Comparison of ENCODE assay signal across 20 cellular contexts in the genomic region with DNA sequence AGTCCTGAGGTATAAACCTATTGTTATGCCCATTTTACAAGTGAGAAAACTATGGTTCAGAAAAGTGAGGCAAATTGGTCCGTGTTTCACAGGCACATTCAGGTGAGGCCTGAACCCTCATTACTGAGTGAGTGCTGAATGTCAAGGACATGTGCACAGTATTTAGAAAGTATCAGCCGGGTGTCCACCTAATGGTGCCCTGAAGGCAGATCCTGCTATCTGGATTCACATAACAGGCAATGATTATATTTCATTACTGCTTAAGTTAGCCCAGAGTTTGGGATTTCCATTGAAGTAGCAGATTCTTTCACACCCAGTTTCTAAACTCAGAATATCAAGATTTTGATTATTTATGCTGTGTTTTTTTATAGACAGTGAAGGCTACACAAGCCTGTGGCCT.
DNase-seq lines count a peak whose midpoint lies in the region; ATAC-seq and TF ChIP-seq lines count a peak whose summit lies in the region.
"Had no signal": no experiment of that assay in that cellular context is flagged by ENCODE, and none has a peak within 500 bp of the region (broad histone marks: within the 10 kb centered on the region; RNA-seq: fewer than 3 reads in every experiment).

No MANE protein-coding gene starts in this region.

- no peak for TF ChIP-seq EP300 in suprapubic skin (IDR thresholded peaks at IDR 0.05)

- intact Hi-C loops in dorsolateral prefrontal cortex (cut with DNase I) (loop anchor here (5.0 to 10.0 kb wide), 2 partner anchors 39 to 141 kb away; a partner anchor contains a TSS), head of caudate nucleus (cut with DNase I) (no loop called here)

- no peaks in the 10 kb centered on the region for H3K27me3 Mint-ChIP-seq in mesothelial cell of epicardium (ENCODE audit: low read depth)

- H3K4me1 ChIP-seq in Loucy (ENCODE audit: insufficient read depth, low read length, poor library complexity, severe bottlenecking) = peaks cover 84% of the 10 kb centered on the region
- H3K4me1 ChIP-seq in suprapubic skin = peaks cover 58% of the 10 kb centered on the region
- H3K4me1 ChIP-seq: prostate gland had no signal

- no peaks in the 10 kb centered on the region for H3F3A ChIP-seq in Loucy (ENCODE audit: low read depth)

- no peak for DNase-seq in dorsolateral prefrontal cortex
- no peak for DNase-seq in mesothelial cell of epicardium (ENCODE audit: low spot score in 2 of 2, unreplicated experiment in 2 of 2)
- DNase-seq in suprapubic skin (ENCODE audit: low spot score in 2 of 2) = no peak
- no peak for DNase-seq in head of caudate nucleus
- DNase-seq: activated CD4-positive, alpha-beta T cell treated with anti-CD3 and anti-CD28 coated beads, Interleukin-2, amount 50 U/mL, for 1 hour; activated CD8-positive, alpha-beta memory T cell treated with anti-CD3 and anti-CD28 coated beads, Interleukin-2, amount 50 U/mL, for 48 hours; activated naive CD4-positive, alpha-beta T cell treated with Interleukin-2 at 50 U/mL for 16 hours; CD8-positive, alpha-beta memory T cell; DMS79; GOT3; natural killer cell; NCI-H187 treated with DMSO at 0.1 percent for 48 hours; T-cell had no signal

- H3K27ac Mint-ChIP-seq in mesothelial cell of epicardium = peak overlapping the region; percentile 95
- H3K27ac Mint-ChIP-seq: IgD-negative memory B cell; natural killer cell; stimulated activated effector memory CD8-positive, alpha-beta T cell treated with anti-CD3 and anti-CD28 coated beads, Interleukin-12 subunit alpha, Interleukin-12 subunit beta, amount 100 ng/mL, for 72 hours; T-cell had no signal

- no peaks in the 10 kb centered on the region for H3K36me3 Mint-ChIP-seq in mesothelial cell of epicardium
- H3K36me3 Mint-ChIP-seq: IgD-negative memory B cell; natural killer cell; stimulated activated effector memory CD8-positive, alpha-beta T cell treated with anti-CD3 and anti-CD28 coated beads, Interleukin-12 subunit alpha, Interleukin-12 subunit beta, amount 100 ng/mL, for 72 hours; T-cell had no signal

- no peak for TF ChIP-seq CTCF in Loucy (conservative IDR thresholded peaks at IDR 0.05; ENCODE audit: low read length)
- no peak for TF ChIP-seq CTCF in dorsolateral prefrontal cortex (IDR thresholded peaks at IDR 0.05 in 54 of 56, conservative IDR thresholded peaks at IDR 0.05 in 2 of 56; ENCODE audit: low read depth in 1 of 56, partially characterized antibody in 56 of 56)
- TF ChIP-seq CTCF in mesothelial cell of epicardium (IDR thresholded peaks at IDR 0.05; ENCODE audit: unreplicated experiment) = no peak
- TF ChIP-seq CTCF in suprapubic skin (IDR thresholded peaks at IDR 0.05) = no peak

- H3K4me3 ChIP-seq in Loucy (ENCODE audit: low read length, poor library complexity, severe bottlenecking) = peak overlapping the region; percentile 92
- peak overlapping the region in 16 of 59 donors; percentile 7 to 75 (median 48) for H3K4me3 ChIP-seq in dorsolateral prefrontal cortex
- H3K4me3 ChIP-seq in suprapubic skin = no peak overlapping the region
- H3K4me3 ChIP-seq: prostate gland had no signal

- H3K36me3 ChIP-seq in Loucy (ENCODE audit: insufficient read depth, low read length) (no peaks in the 10 kb centered on the region), suprapubic skin (no peaks in the 10 kb centered on the region)
- H3K36me3 ChIP-seq: prostate gland had no signal

- H3K9me3 ChIP-seq in Loucy (ENCODE audit: insufficient read depth, low read depth, low read length) = no peaks in the 10 kb centered on the region
- H3K9me3 ChIP-seq in suprapubic skin = no peaks in the 10 kb centered on the region
- H3K9me3 ChIP-seq: prostate gland had no signal

- no peak for ATAC-seq in GM21526 (IDR thresholded peaks at IDR 0.05; ENCODE audit: low FRiP score, unreplicated experiment)
- ATAC-seq in GM21390 (IDR thresholded peaks at IDR 0.05; ENCODE audit: unreplicated experiment) = no peak
- no peak for ATAC-seq in esophagus mucosa
- ATAC-seq: natural killer cell; stimulated activated effector memory CD8-positive, alpha-beta T cell treated with anti-CD3 and anti-CD28 coated beads, Interleukin-12 subunit alpha, Interleukin-12 subunit beta, amount 100 ng/mL, for 72 hours; T-cell had no signal

- peak overlapping the region; percentile 87 for H3K4me2 ChIP-seq in Loucy (ENCODE audit: low read depth, low read length, poor library complexity, severe bottlenecking)

- H3K9ac ChIP-seq in Loucy (ENCODE audit: low read depth, low read length, poor library complexity, severe bottlenecking) = peak overlapping the region; percentile 24

- H2AFZ ChIP-seq in Loucy (ENCODE audit: low read length) = no peak overlapping the region

- 88% methylated on average over 2 of the region's 2 CpGs for WGBS in suprapubic skin

- peaks cover 62% of the 10 kb centered on the region for H3K79me2 ChIP-seq in Loucy (ENCODE audit: insufficient read depth, low read length)

- H3K27ac ChIP-seq in dorsolateral prefrontal cortex = peak overlapping the region in 45 of 59 donors; percentile 14 to 87 (median 65)
- peak overlapping the region; percentile 61 for H3K27ac ChIP-seq in suprapubic skin

- no peaks in the 10 kb centered on the region for H4K20me1 ChIP-seq in Loucy (ENCODE audit: insufficient read depth, low read length, poor library complexity, severe bottlenecking)

- H3K27me3 ChIP-seq in Loucy (ENCODE audit: insufficient read depth, low read length, poor library complexity, severe bottlenecking) = no peaks in the 10 kb centered on the region
- H3K27me3 ChIP-seq in dorsolateral prefrontal cortex = no peaks in the 10 kb centered on the region
- no peaks in the 10 kb centered on the region for H3K27me3 ChIP-seq in suprapubic skin

- H3K9me3 Mint-ChIP-seq in mesothelial cell of epicardium = no peaks in the 10 kb centered on the region
- H3K9me3 Mint-ChIP-seq: CD8-positive, alpha-beta memory T cell; IgD-negative memory B cell; natural killer cell; stimulated activated effector memory CD8-positive, alpha-beta T cell treated with anti-CD3 and anti-CD28 coated beads, Interleukin-12 subunit alpha, Interleukin-12 subunit beta, amount 100 ng/mL, for 72 hours; T-cell had no signal

- H3K4me1 Mint-ChIP-seq in mesothelial cell of epicardium = peaks cover 93% of the 10 kb centered on the region

- H3K4me3 Mint-ChIP-seq in mesothelial cell of epicardium = no peak overlapping the region
- H3K4me3 Mint-ChIP-seq: CD8-positive, alpha-beta memory T cell; IgD-negative memory B cell; natural killer cell; stimulated activated effector memory CD8-positive, alpha-beta T cell treated with anti-CD3 and anti-CD28 coated beads, Interleukin-12 subunit alpha, Interleukin-12 subunit beta, amount 100 ng/mL, for 72 hours; T-cell had no signal

- H3K9me2 ChIP-seq in Loucy (replicated peaks; ENCODE audit: low read depth, low read length) = no peaks in the 10 kb centered on the region

- no peak for TF ChIP-seq POLR2A in suprapubic skin (IDR thresholded peaks at IDR 0.05)
